29 cellular contexts compared by ENCODE assay signal in genomic region chr16:990516-991291, GRCh38. TPM values are rescaled to one million over a fixed set of nuclear protein-coding genes. Genes with fewer than 3 reads are reported as not detected.
DNase-seq lines count a peak whose midpoint lies in the region; ATAC-seq and TF ChIP-seq lines count a peak whose summit lies in the region.
"Had no signal": no experiment of that assay in that cellular context is flagged by ENCODE, and none has a peak within 500 bp of the region (broad histone marks: within the 10 kb centered on the region; RNA-seq: fewer than 3 reads in every experiment).

No MANE protein-coding gene starts in this region.

- TF ChIP-seq CTCF in MM.1S (IDR thresholded peaks at IDR 0.05; ENCODE audit: low read length), result no peak
- TF ChIP-seq CTCF in brain (conservative IDR thresholded peaks at IDR 0.05), result no peak
- no peak for TF ChIP-seq CTCF in psoas muscle (IDR thresholded peaks at IDR 0.05)
- no peak for TF ChIP-seq CTCF in CD4-positive, alpha-beta T cell (IDR thresholded peaks at IDR 0.05)

- no peak overlapping the region for H2AFZ ChIP-seq in MM.1S (ENCODE audit: low read length)

- H3K27me3 Mint-ChIP-seq in brain, result no peaks in the 10 kb centered on the region
- no peaks in the 10 kb centered on the region for H3K27me3 Mint-ChIP-seq in CD4-positive, alpha-beta T cell
- peaks cover 9% of the 10 kb centered on the region for H3K27me3 Mint-ChIP-seq in activated CD4-positive, alpha-beta T cell treated with anti-CD3 and anti-CD28 coated beads, Interleukin-2, amount 10 ng/mL, durations not matched to agents 24 days and 14 days
- H3K27me3 Mint-ChIP-seq: activated CD4-positive, alpha-beta memory T cell treated with anti-CD3 and anti-CD28 coated beads for 36 hours had no signal

- H3K36me3 Mint-ChIP-seq in brain, result peaks cover 13% of the 10 kb centered on the region
- H3K36me3 Mint-ChIP-seq in CD4-positive, alpha-beta T cell (ENCODE audit: low read depth), result no peaks in the 10 kb centered on the region
- H3K36me3 Mint-ChIP-seq in activated CD4-positive, alpha-beta T cell treated with anti-CD3 and anti-CD28 coated beads, Interleukin-2, amount 10 ng/mL, durations not matched to agents 24 days and 14 days (ENCODE audit: low read depth), result no peaks in the 10 kb centered on the region
- H3K36me3 Mint-ChIP-seq: activated CD4-positive, alpha-beta memory T cell treated with anti-CD3 and anti-CD28 coated beads for 36 hours had no signal

- H3K27ac Mint-ChIP-seq in brain, result peak overlapping the region; percentile 96 to 100 (median 99)
- H3K27ac Mint-ChIP-seq in CD4-positive, alpha-beta T cell, result no peak overlapping the region
- H3K27ac Mint-ChIP-seq in activated CD4-positive, alpha-beta T cell treated with anti-CD3 and anti-CD28 coated beads, Interleukin-2, amount 10 ng/mL, durations not matched to agents 24 days and 14 days, result no peak overlapping the region
- H3K27ac Mint-ChIP-seq: activated CD4-positive, alpha-beta memory T cell treated with anti-CD3 and anti-CD28 coated beads for 36 hours; activated T-helper 1 cell treated with anti-CD3 and anti-CD28 coated beads, Interleukin-12 subunit alpha, Interleukin-12 subunit beta, Interleukin-2, Interleukin-4 antibody, amounts not matched to agents 30 ng/mL and 10 ng/mL and 1 ng/mL, durations not matched to agents 14 hours and 24 hours and 36 hours; stimulated activated naive B cell treated with anti-CD40 and anti-IgM and Interleukin-4, amounts not matched to agents 10 μg/mL and 1 μg/mL and 100 μg/mL, for 72 hours; T-helper 1 cell treated with Interleukin-12 subunit alpha and Interleukin-12 subunit beta and Interleukin-4 antibody, amounts not matched to agents 30 μg/mL and 1 μg/mL, for 36 hours had no signal

- H3F3A ChIP-seq in MM.1S (ENCODE audit: insufficient read depth, low read length), result no peaks in the 10 kb centered on the region

- no peak overlapping the region for H3K9ac ChIP-seq in MM.1S (ENCODE audit: low read length)
- H3K9ac ChIP-seq: BLaER1 had no signal

- POLR2A ChIA-PET in CD4-positive, alpha-beta T cell (lab: Charles Lee), result no interaction called here

- no peak overlapping the region for H3K27ac ChIP-seq in MM.1S (ENCODE audit: low read length)
- no peak overlapping the region for H3K27ac ChIP-seq in psoas muscle
- H3K27ac ChIP-seq in CD4-positive, alpha-beta T cell (ENCODE audit: low read depth, low read length), result no peak overlapping the region
- H3K27ac ChIP-seq: BLaER1, brain microvascular endothelial cell, HL-60, skin epidermis, suprapubic skin had no signal

- no peaks in the 10 kb centered on the region for H3K36me3 ChIP-seq in MM.1S (replicated peaks; ENCODE audit: insufficient read depth, low read length)
- no peaks in the 10 kb centered on the region for H3K36me3 ChIP-seq in psoas muscle (ENCODE audit: insufficient read depth in 1 of 2, low read depth in 1 of 2)
- H3K36me3 ChIP-seq: BLaER1, brain microvascular endothelial cell, suprapubic skin had no signal

- H3K27me3 ChIP-seq in MM.1S (replicated peaks; ENCODE audit: insufficient read depth, low read length) (peaks cover 79% of the 10 kb centered on the region), psoas muscle (ENCODE audit: insufficient read depth in 3 of 3, low read length in 2 of 3) (peaks cover 0 to 72% (median 29%) of the 10 kb centered on the region in 3 donors)
- no peaks in the 10 kb centered on the region for H3K27me3 ChIP-seq in CD4-positive, alpha-beta T cell (ENCODE audit: control insufficient read depth, insufficient read depth, low read length)

- H3K4me1 ChIP-seq in MM.1S (ENCODE audit: low read length), result no peaks in the 10 kb centered on the region
- H3K4me1 ChIP-seq in psoas muscle, result no peaks in the 10 kb centered on the region
- H3K4me1 ChIP-seq: suprapubic skin had no signal

- intact Hi-C loops in psoas muscle (cut with DNase I), result no loop called here
- intact Hi-C loops in CD4-positive, alpha-beta T cell (cut with DNase I, micrococcal nuclease), result no loop called here
- intact Hi-C loops in activated CD4-positive, alpha-beta T cell treated with anti-CD3 and anti-CD28 coated beads, Interleukin-2, amount 10 ng/mL, durations not matched to agents 24 days and 14 days (cut with micrococcal nuclease), result no loop called here

- peaks cover 9 to 13% (median 10%) of the 10 kb centered on the region in 5 experiments for H3K9me3 Mint-ChIP-seq in brain
- no peaks in the 10 kb centered on the region for H3K9me3 Mint-ChIP-seq in CD4-positive, alpha-beta T cell
- no peaks in the 10 kb centered on the region for H3K9me3 Mint-ChIP-seq in activated CD4-positive, alpha-beta T cell treated with anti-CD3 and anti-CD28 coated beads, Interleukin-2, amount 10 ng/mL, durations not matched to agents 24 days and 14 days
- H3K9me3 Mint-ChIP-seq: activated CD4-positive, alpha-beta memory T cell treated with anti-CD3 and anti-CD28 coated beads for 36 hours; activated T-helper 1 cell treated with anti-CD3 and anti-CD28 coated beads, Interleukin-12 subunit alpha, Interleukin-12 subunit beta, Interleukin-2, Interleukin-4 antibody, amounts not matched to agents 30 ng/mL and 10 ng/mL and 1 ng/mL, durations not matched to agents 14 hours and 24 hours and 36 hours; T-helper 1 cell treated with Interleukin-12 subunit alpha and Interleukin-12 subunit beta and Interleukin-4 antibody, amounts not matched to agents 30 μg/mL and 1 μg/mL, for 36 hours had no signal

- CTCF ChIA-PET in CD4-positive, alpha-beta T cell (lab: Charles Lee), result no interaction called here

- H3K9me2 ChIP-seq in MM.1S (replicated peaks; ENCODE audit: insufficient read depth, low read length), result no peaks in the 10 kb centered on the region

- 35 to 40% (median 36%) methylated on average over 41 of the region's 41 CpGs for WGBS in psoas muscle, 3 donors

- H3K9me3 ChIP-seq in MM.1S (replicated peaks; ENCODE audit: insufficient read depth, low read length), result no peaks in the 10 kb centered on the region
- H3K9me3 ChIP-seq in psoas muscle, result no peaks in the 10 kb centered on the region
- H3K9me3 ChIP-seq in CD4-positive, alpha-beta T cell (ENCODE audit: control insufficient read depth, low read length), result no peaks in the 10 kb centered on the region
- H3K9me3 ChIP-seq: BLaER1 had no signal

- DNase-seq in MM.1S (no peak), hypothalamus (lab: John Stamatoyannopoulos, UW) (peak in 46 of 51 donors; percentile 26 to 93 (median 71)), psoas muscle (no peak), dedifferentiated amniotic fluid mesenchymal stem cell (ENCODE audit: extremely low spot score) (no peak)
- no peak for DNase-seq in CD4-positive, alpha-beta T cell
- DNase-seq in activated CD4-positive, alpha-beta T cell treated with anti-CD3 and anti-CD28 coated beads, Interleukin-2, amount 10 ng/mL, durations not matched to agents 24 days and 14 days, result no peak
- DNase-seq: activated CD4-positive, alpha-beta memory T cell treated with anti-CD3 and anti-CD28 coated beads for 36 hours; activated CD8-positive, alpha-beta memory T cell treated with anti-CD3 and anti-CD28 coated beads, Interleukin-2, amount 50 U/mL, for 4 hours; activated naive CD4-positive, alpha-beta T cell treated with Interleukin-2 at 50 U/mL for 16 hours; brain microvascular endothelial cell; DMS79; effector CD4-positive, alpha-beta T cell; KG1; left ventricle myocardium superior; NCI-H1105 treated with DMSO at 0.1 percent for 48 hours; NCI-H187 treated with DMSO at 0.1 percent for 48 hours; NCI-H524; NK-92 treated with Interleukin-12 subunit alpha and Interleukin-12 subunit beta, amount 100 ng/mL, for 24 hours; stimulated activated naive B cell treated with anti-CD40 and anti-IgM and Interleukin-4, amounts not matched to agents 10 μg/mL and 1 μg/mL and 100 μg/mL, for 72 hours had no signal

- peaks cover 56% of the 10 kb centered on the region for H3K4me1 Mint-ChIP-seq in brain
- peaks cover 5% of the 10 kb centered on the region for H3K4me1 Mint-ChIP-seq in CD4-positive, alpha-beta T cell (ENCODE audit: low read depth)
- H3K4me1 Mint-ChIP-seq in activated CD4-positive, alpha-beta T cell treated with anti-CD3 and anti-CD28 coated beads, Interleukin-2, amount 10 ng/mL, durations not matched to agents 24 days and 14 days, result peaks cover 3% of the 10 kb centered on the region
- H3K4me1 Mint-ChIP-seq: stimulated activated naive B cell treated with anti-CD40 and anti-IgM and Interleukin-4, amounts not matched to agents 10 μg/mL and 1 μg/mL and 100 μg/mL, for 72 hours had no signal

- H3K4me3 Mint-ChIP-seq in brain, result peak overlapping the region; percentile 61 to 86 (median 77)
- H3K4me3 Mint-ChIP-seq in CD4-positive, alpha-beta T cell, result no peak overlapping the region
- H3K4me3 Mint-ChIP-seq in activated CD4-positive, alpha-beta T cell treated with anti-CD3 and anti-CD28 coated beads, Interleukin-2, amount 10 ng/mL, durations not matched to agents 24 days and 14 days, result no peak overlapping the region
- H3K4me3 Mint-ChIP-seq: activated CD4-positive, alpha-beta memory T cell treated with anti-CD3 and anti-CD28 coated beads for 36 hours; activated T-helper 1 cell treated with anti-CD3 and anti-CD28 coated beads, Interleukin-12 subunit alpha, Interleukin-12 subunit beta, Interleukin-2, Interleukin-4 antibody, amounts not matched to agents 30 ng/mL and 10 ng/mL and 1 ng/mL, durations not matched to agents 14 hours and 24 hours and 36 hours; stimulated activated naive B cell treated with anti-CD40 and anti-IgM and Interleukin-4, amounts not matched to agents 10 μg/mL and 1 μg/mL and 100 μg/mL, for 72 hours; T-helper 1 cell treated with Interleukin-12 subunit alpha and Interleukin-12 subunit beta and Interleukin-4 antibody, amounts not matched to agents 30 μg/mL and 1 μg/mL, for 36 hours had no signal

- H3K4me3 ChIP-seq in MM.1S (ENCODE audit: low read length), result peak overlapping the region; percentile 31; the same call in 1 of the 2 replicates
- H3K4me3 ChIP-seq in psoas muscle, result peak overlapping the region; percentile 11
- H3K4me3 ChIP-seq: BLaER1, skin epidermis, suprapubic skin had no signal

- ATAC-seq in psoas muscle, result no peak
- ATAC-seq in GM18520 (IDR thresholded peaks at IDR 0.05; ENCODE audit: unreplicated experiment), result no peak
- ATAC-seq in CD4-positive, alpha-beta T cell (ENCODE audit: poor library complexity), result no peak
- ATAC-seq: left ventricle myocardium superior; stimulated activated naive B cell treated with anti-CD40 and anti-IgM and Interleukin-4, amounts not matched to agents 10 μg/mL and 1 μg/mL and 100 μg/mL, for 72 hours had no signal

- H3K79me2 ChIP-seq in MM.1S (ENCODE audit: low read length), result no peaks in the 10 kb centered on the region

- H3K4me2 ChIP-seq in MM.1S (ENCODE audit: low read depth, low read length), result peak overlapping the region; percentile 20; the same call in 1 of the 2 replicates
- H3K4me2 ChIP-seq: BLaER1 had no signal

- H4K20me1 ChIP-seq in MM.1S (ENCODE audit: insufficient read depth, low read length), result no peaks in the 10 kb centered on the region

RNA-seq across cellular contexts. Expression of gene SOX8, which starts 9.1 kb away (rescaled TPM):
- polyA plus RNA-seq in brain (ENCODE audit: insufficient read depth, low read depth, low replicate concordance), result 44.8 TPM
- total RNA-seq in psoas muscle, result 1 to 10 TPM in 2 of 4 donors, under 1 TPM in 2; 0.57 to 2.1 (median 1.3) TPM
- 1 to 10 TPM in 1 of 3 donors, under 1 TPM in 2; 0.45 to 5.0 (median 0.51) TPM for polyA plus RNA-seq in psoas muscle
- 1 to 10 TPM; 1.4 to 2.3 TPM for total RNA-seq in CD4-positive, alpha-beta T cell
- total RNA-seq in activated CD4-positive, alpha-beta T cell treated with anti-CD3 and anti-CD28 coated beads, Interleukin-2, amount 10 ng/mL, durations not matched to agents 24 days and 14 days, result 0.77 and 0.92 TPM in 2 replicates
- total RNA-seq: MCF 10A had no signal
- polyA plus RNA-seq: AG04450 had no signal

RNA-seq across cellular contexts. Expression of gene LMF1, which starts 19.9 kb away (rescaled TPM):
- 21.5 TPM for polyA plus RNA-seq in brain (ENCODE audit: insufficient read depth, low read depth, low replicate concordance)
- 1 to 10 TPM; 4.0 to 9.0 (median 6.8) TPM for total RNA-seq in psoas muscle
- polyA plus RNA-seq in psoas muscle, result 1 to 10 TPM; 1.9 to 2.7 (median 2.7) TPM
- 10 to 100 TPM; 26.8 to 27.6 TPM for total RNA-seq in CD4-positive, alpha-beta T cell
- 10.4 and 11.9 TPM in 2 replicates for total RNA-seq in activated CD4-positive, alpha-beta T cell treated with anti-CD3 and anti-CD28 coated beads, Interleukin-2, amount 10 ng/mL, durations not matched to agents 24 days and 14 days

Comparison
In these comparisons a context has a peak if more than half of its experiments do, and no peak if none do; other contexts are left out.
1. DNase-seq: peak in hypothalamus (46 of 51); none in MM.1S (single experiment), psoas muscle (0 of 2), CD4-positive, alpha-beta T cell (0 of 10), activated CD4-positive, alpha-beta T cell treated with anti-CD3 and anti-CD28 coated beads, Interleukin-2, amount 10 ng/mL, durations not matched to agents 24 days and 14 days (single experiment) and dedifferentiated amniotic fluid mesenchymal stem cell (single experiment).
2. H3K27ac Mint-ChIP-seq: peak in brain (5 of 5); none in CD4-positive, alpha-beta T cell (single experiment) and activated CD4-positive, alpha-beta T cell treated with anti-CD3 and anti-CD28 coated beads, Interleukin-2, amount 10 ng/mL, durations not matched to agents 24 days and 14 days (single experiment).
3. H3K4me3 Mint-ChIP-seq: peak in brain (5 of 5); none in CD4-positive, alpha-beta T cell (single experiment) and activated CD4-positive, alpha-beta T cell treated with anti-CD3 and anti-CD28 coated beads, Interleukin-2, amount 10 ng/mL, durations not matched to agents 24 days and 14 days (single experiment).